25 cellular contexts compared by ENCODE assay signal in the genomic region with DNA sequence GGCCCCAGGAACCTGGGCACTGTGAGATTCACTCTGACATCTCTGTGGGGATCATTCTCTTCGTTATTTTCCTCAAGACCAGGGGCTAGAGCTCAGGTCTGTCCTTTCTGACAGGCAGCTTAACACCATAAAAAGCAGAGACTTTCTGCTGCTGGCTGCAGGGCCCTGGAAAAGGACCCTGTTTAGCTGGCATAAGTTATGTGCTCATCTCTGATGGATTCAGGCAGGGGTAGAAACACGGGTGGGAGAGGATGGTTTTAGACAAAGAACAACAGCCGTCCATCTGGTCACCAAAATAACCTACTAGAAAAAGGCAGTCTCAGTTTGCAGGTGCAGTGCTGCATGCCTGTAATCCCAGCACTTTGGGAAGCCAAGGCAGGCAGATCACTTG. TPM values are rescaled to one million over a fixed set of nuclear protein-coding genes. Genes with fewer than 3 reads are reported as not detected.
DNase-seq lines count a peak whose midpoint lies in the region; ATAC-seq and TF ChIP-seq lines count a peak whose summit lies in the region.
"Had no signal": no experiment of that assay in that cellular context is flagged by ENCODE, and none has a peak within 500 bp of the region (broad histone marks: within the 10 kb centered on the region; RNA-seq: fewer than 3 reads in every experiment).

No MANE protein-coding gene starts in this region.

- peaks cover 64% of the 10 kb centered on the region for H3K4me1 Mint-ChIP-seq in activated CD4-positive, alpha-beta T cell treated with anti-CD3 and anti-CD28 coated beads for 36 hours
- peaks cover 56% of the 10 kb centered on the region for H3K4me1 Mint-ChIP-seq in CD4-positive, alpha-beta T cell (ENCODE audit: low read depth)
- peaks cover 40% of the 10 kb centered on the region for H3K4me1 Mint-ChIP-seq in activated T-helper 17 cell treated with anti-CD3 and anti-CD28 coated beads, Interleukin-2, amount 50 U/mL, for 72 hours
- H3K4me1 Mint-ChIP-seq in natural killer cell treated with Interleukin-12 subunit alpha and Interleukin-12 subunit beta and Interleukin-15 and Interleukin-18, amount 100 ng/mL, for 72 hours (ENCODE audit: low read depth in 2 of 2) = peaks cover 37 to 47% of the 10 kb centered on the region in 2 donors

- H3K4me3 Mint-ChIP-seq in activated CD4-positive, alpha-beta T cell treated with anti-CD3 and anti-CD28 coated beads for 36 hours = no peak overlapping the region
- peak overlapping the region; percentile 82 for H3K4me3 Mint-ChIP-seq in CD4-positive, alpha-beta T cell
- H3K4me3 Mint-ChIP-seq in activated T-helper 17 cell treated with anti-CD3 and anti-CD28 coated beads, Interleukin-2, amount 50 U/mL, for 72 hours = peak overlapping the region; percentile 97
- peak overlapping the region; percentile 44 for H3K4me3 Mint-ChIP-seq in natural killer cell treated with Interleukin-12 subunit alpha and Interleukin-12 subunit beta and Interleukin-15 and Interleukin-18, amount 100 ng/mL, for 72 hours

- TF ChIP-seq CTCF in CD4-positive, alpha-beta T cell (IDR thresholded peaks at IDR 0.05) = no peak

- H3K9me3 Mint-ChIP-seq in activated CD4-positive, alpha-beta T cell treated with anti-CD3 and anti-CD28 coated beads for 36 hours (ENCODE audit: low read depth) = no peaks in the 10 kb centered on the region
- no peaks in the 10 kb centered on the region for H3K9me3 Mint-ChIP-seq in CD4-positive, alpha-beta T cell
- no peaks in the 10 kb centered on the region for H3K9me3 Mint-ChIP-seq in activated T-helper 17 cell treated with anti-CD3 and anti-CD28 coated beads, Interleukin-2, amount 50 U/mL, for 72 hours
- no peaks in the 10 kb centered on the region for H3K9me3 Mint-ChIP-seq in natural killer cell treated with Interleukin-12 subunit alpha and Interleukin-12 subunit beta and Interleukin-15 and Interleukin-18, amount 100 ng/mL, for 72 hours
- H3K9me3 Mint-ChIP-seq: T-helper 1 cell treated with Interleukin-12 subunit alpha and Interleukin-12 subunit beta and Interleukin-4 antibody, amounts not matched to agents 30 μg/mL and 1 μg/mL, for 36 hours had no signal

- no peak for DNase-seq in activated CD4-positive, alpha-beta T cell treated with anti-CD3 and anti-CD28 coated beads for 36 hours
- no peak for DNase-seq in activated CD4-positive, alpha-beta T cell treated with anti-CD3 and anti-CD28 coated beads, Interleukin-2, amount 50 U/mL, for 48 hours
- DNase-seq in CD4-positive, alpha-beta T cell = no peak
- no peak for DNase-seq in natural killer cell treated with Interleukin-12 subunit alpha and Interleukin-12 subunit beta and Interleukin-15 and Interleukin-18, amount 100 ng/mL, for 72 hours (ENCODE audit: low spot score)
- DNase-seq in NCI-H526 treated with DMSO at 0.1 percent for 48 hours (lab: John Stamatoyannopoulos, UW) = no peak
- no peak for DNase-seq in NCI-H774 (lab: John Stamatoyannopoulos, UW)
- DNase-seq in NCI-H2196 (lab: John Stamatoyannopoulos, UW; ENCODE audit: unreplicated experiment) = no peak
- DNase-seq: activated CD4-positive, alpha-beta T cell treated with anti-CD3 and anti-CD28 coated beads, Interleukin-2, amount 50 U/mL, for 4 hours; activated T-cell treated with anti-CD3 and anti-CD28 coated beads, Interleukin-2, amount 50 U/mL, for 48 hours; adrenal gland; DMS79 treated with DMSO at 0.1 percent for 48 hours; MG63; NCI-H1417; NCI-H510A treated with DMSO at 0.1 percent for 48 hours; nucleus accumbens; stimulated activated CD4-positive, alpha-beta T cell treated with anti-CD3 and anti-CD28 coated beads, Interleukin-2, amount 100 ng/mL, for 48 hours; stimulated activated naive CD4-positive, alpha-beta T cell had no signal

- CTCF ChIA-PET in activated CD4-positive, alpha-beta T cell treated with anti-CD3 and anti-CD28 coated beads for 36 hours (lab: Charles Lee) = interaction anchor here (0.7 to 1.0 kb wide), 2 partner anchors 67 to 68 kb away, joined by 3 to 4 read pairs; no protein-coding TSS in a partner anchor
- CTCF ChIA-PET in CD4-positive, alpha-beta T cell (lab: Charles Lee) = interaction anchor here (0.8 to 1.6 kb wide), 2 partner anchors 68 to 585 kb away, joined by 3 to 4 read pairs; no protein-coding TSS in a partner anchor

- H3K27me3 ChIP-seq in CD4-positive, alpha-beta T cell (ENCODE audit: control insufficient read depth, insufficient read depth, low read length) = no peaks in the 10 kb centered on the region
- H3K27me3 ChIP-seq: adrenal gland, esophagus muscularis mucosa, hepatocyte, left lung, MG63 had no signal

- H3K27ac ChIP-seq in CD4-positive, alpha-beta T cell (ENCODE audit: low read depth, low read length) = no peak overlapping the region
- H3K27ac ChIP-seq: 22Rv1, adrenal gland, coronary artery, esophagus muscularis mucosa, hepatocyte, left lung, thoracic aorta had no signal

- intact Hi-C loops in activated CD4-positive, alpha-beta T cell treated with anti-CD3 and anti-CD28 coated beads for 36 hours (cut with DNase I, micrococcal nuclease) = no loop called here
- intact Hi-C loops in CD4-positive, alpha-beta T cell (cut with DNase I, micrococcal nuclease) = loop anchor here in 1 of 2 experiments (10.0 kb wide), 1 partner anchor 312 kb away; a partner anchor contains a TSS

- H3K27ac Mint-ChIP-seq in activated CD4-positive, alpha-beta T cell treated with anti-CD3 and anti-CD28 coated beads for 36 hours = peak overlapping the region; percentile 58
- H3K27ac Mint-ChIP-seq in CD4-positive, alpha-beta T cell = no peak overlapping the region
- H3K27ac Mint-ChIP-seq in activated T-helper 17 cell treated with anti-CD3 and anti-CD28 coated beads, Interleukin-2, amount 50 U/mL, for 72 hours = peak overlapping the region; percentile 61
- H3K27ac Mint-ChIP-seq in natural killer cell treated with Interleukin-12 subunit alpha and Interleukin-12 subunit beta and Interleukin-15 and Interleukin-18, amount 100 ng/mL, for 72 hours = peak overlapping the region; percentile 35 to 42
- H3K27ac Mint-ChIP-seq: T-helper 1 cell treated with Interleukin-12 subunit alpha and Interleukin-12 subunit beta and Interleukin-4 antibody, amounts not matched to agents 30 μg/mL and 1 μg/mL, for 36 hours had no signal

- H3K27me3 Mint-ChIP-seq in activated CD4-positive, alpha-beta T cell treated with anti-CD3 and anti-CD28 coated beads for 36 hours = no peaks in the 10 kb centered on the region
- H3K27me3 Mint-ChIP-seq in CD4-positive, alpha-beta T cell = no peaks in the 10 kb centered on the region
- H3K27me3 Mint-ChIP-seq in activated T-helper 17 cell treated with anti-CD3 and anti-CD28 coated beads, Interleukin-2, amount 50 U/mL, for 72 hours = no peaks in the 10 kb centered on the region
- H3K27me3 Mint-ChIP-seq in natural killer cell treated with Interleukin-12 subunit alpha and Interleukin-12 subunit beta and Interleukin-15 and Interleukin-18, amount 100 ng/mL, for 72 hours = no peaks in the 10 kb centered on the region

- no peaks in the 10 kb centered on the region for H3K9me3 ChIP-seq in CD4-positive, alpha-beta T cell (ENCODE audit: control insufficient read depth, low read length)
- H3K9me3 ChIP-seq: adrenal gland, esophagus muscularis mucosa, left lung, MG63, thoracic aorta had no signal

- POLR2A ChIA-PET in activated CD4-positive, alpha-beta T cell treated with anti-CD3 and anti-CD28 coated beads for 36 hours (lab: Charles Lee) = interaction anchor here (0.7 kb wide), 1 partner anchor 24 kb away, joined by 3 read pairs; no protein-coding TSS in a partner anchor
- POLR2A ChIA-PET in CD4-positive, alpha-beta T cell (lab: Charles Lee) = no interaction called here

- peaks cover 23% of the 10 kb centered on the region for H3K36me3 Mint-ChIP-seq in activated CD4-positive, alpha-beta T cell treated with anti-CD3 and anti-CD28 coated beads for 36 hours (ENCODE audit: low read depth)
- H3K36me3 Mint-ChIP-seq in CD4-positive, alpha-beta T cell (ENCODE audit: low read depth) = peaks cover 28% of the 10 kb centered on the region
- H3K36me3 Mint-ChIP-seq in activated T-helper 17 cell treated with anti-CD3 and anti-CD28 coated beads, Interleukin-2, amount 50 U/mL, for 72 hours (ENCODE audit: low read depth) = peaks cover 32% of the 10 kb centered on the region
- peaks cover 5% of the 10 kb centered on the region for H3K36me3 Mint-ChIP-seq in natural killer cell treated with Interleukin-12 subunit alpha and Interleukin-12 subunit beta and Interleukin-15 and Interleukin-18, amount 100 ng/mL, for 72 hours

- ATAC-seq in activated CD4-positive, alpha-beta T cell treated with anti-CD3 and anti-CD28 coated beads for 36 hours = no peak
- ATAC-seq in CD4-positive, alpha-beta T cell (ENCODE audit: poor library complexity) = no peak
- no peak for ATAC-seq in activated T-helper 17 cell treated with anti-CD3 and anti-CD28 coated beads, Interleukin-2, amount 50 U/mL, for 72 hours (replicated peaks)
- no peak for ATAC-seq in natural killer cell treated with Interleukin-12 subunit alpha and Interleukin-12 subunit beta and Interleukin-15 and Interleukin-18, amount 100 ng/mL, for 72 hours
- ATAC-seq: left lung had no signal

RNA-seq across cellular contexts. Expression of a gene that starts 2.3 kb away (rescaled TPM):
- 100 to 1,000 TPM; 686 to 839 TPM for total RNA-seq in activated CD4-positive, alpha-beta T cell treated with anti-CD3 and anti-CD28 coated beads for 36 hours
- 10 to 100 TPM; 85.0 to 86.0 TPM for total RNA-seq in CD4-positive, alpha-beta T cell
- total RNA-seq in activated T-helper 17 cell treated with anti-CD3 and anti-CD28 coated beads, Interleukin-2, amount 50 U/mL, for 72 hours = 1,000 to 10,000 TPM in 1 of 2 donors, 100 to 1,000 TPM in 1; 862 to 1,104 TPM
- 100 to 1,000 TPM; 394 to 516 TPM for total RNA-seq in natural killer cell treated with Interleukin-12 subunit alpha and Interleukin-12 subunit beta and Interleukin-15 and Interleukin-18, amount 100 ng/mL, for 72 hours

RNA-seq across cellular contexts. Expression of a gene that starts 41.5 kb away (rescaled TPM):
- 10 to 100 TPM; 31.0 to 35.2 TPM for total RNA-seq in activated CD4-positive, alpha-beta T cell treated with anti-CD3 and anti-CD28 coated beads for 36 hours
- 1 to 10 TPM; 3.8 to 3.9 TPM for total RNA-seq in CD4-positive, alpha-beta T cell
- total RNA-seq in activated T-helper 17 cell treated with anti-CD3 and anti-CD28 coated beads, Interleukin-2, amount 50 U/mL, for 72 hours = 10 to 100 TPM; 11.9 to 30.4 TPM
- 10 to 100 TPM; 18.2 to 28.4 TPM for total RNA-seq in natural killer cell treated with Interleukin-12 subunit alpha and Interleukin-12 subunit beta and Interleukin-15 and Interleukin-18, amount 100 ng/mL, for 72 hours

Comparison
In these comparisons a context has a peak if more than half of its experiments do, and no peak if none do; other contexts are left out.
1. RNA of a gene that starts 2.3 kb away (total RNA-seq): 862 to 1,104 TPM in activated T-helper 17 cell treated with anti-CD3 and anti-CD28 coated beads, Interleukin-2, amount 50 U/mL, for 72 hours, 686 to 839 TPM in activated CD4-positive, alpha-beta T cell treated with anti-CD3 and anti-CD28 coated beads for 36 hours and 394 to 516 TPM in natural killer cell treated with Interleukin-12 subunit alpha and Interleukin-12 subunit beta and Interleukin-15 and Interleukin-18, amount 100 ng/mL, for 72 hours; 85.0 to 86.0 TPM in CD4-positive, alpha-beta T cell; every median in the first group is over 4 times any median in the second.